12 cellular contexts compared by ENCODE assay signal in genomic region chr20:50819344-50819743, GRCh38. TPM values are rescaled to one million over a fixed set of nuclear protein-coding genes. Genes with fewer than 3 reads are reported as not detected.
DNase-seq lines count a peak whose midpoint lies in the region; ATAC-seq, FAIRE-seq and TF ChIP-seq lines count a peak whose summit lies in the region.
"Had no signal": no experiment of that assay in that cellular context is flagged by ENCODE, and none has a peak within 500 bp of the region (broad histone marks: within the 10 kb centered on the region; RNA-seq: fewer than 3 reads in every experiment).

No MANE protein-coding gene starts in this region.

- H3K4me3 Mint-ChIP-seq in activated CD8-positive, alpha-beta T cell treated with anti-CD3 and anti-CD28 coated beads, Interleukin-2, amount 10 ng/mL, durations not matched to agents 7 days and 5 days: no peak overlapping the region
- peak overlapping the region; percentile 26 to 51 for H3K4me3 Mint-ChIP-seq in stimulated activated naive B cell treated with anti-CD40 and anti-IgM and Interleukin-4, amounts not matched to agents 10 μg/mL and 1 μg/mL and 100 μg/mL, for 72 hours

- H3K79me2 ChIP-seq in HepG2 (ENCODE audit: insufficient read depth, low read length): no peaks in the 10 kb centered on the region

- POLR2A ChIA-PET in HepG2 (lab: Yijun Ruan, JAX): interaction anchor here (1.2 to 2.7 kb wide), 6 partner anchors 11 to 139 kb away, joined by 3 to 39 read pairs (median 10); partner anchors contain the start of genes ADNP, BCAS4, DPM1 and MOCS3
- POLR2A ChIA-PET in activated CD8-positive, alpha-beta T cell treated with anti-CD3 and anti-CD28 coated beads, Interleukin-2, amount 10 ng/mL, durations not matched to agents 7 days and 5 days (lab: Charles Lee): interaction anchor here (1.0 to 1.4 kb wide), 5 partner anchors 24 to 139 kb away, joined by 3 to 8 read pairs (median 6); partner anchors contain the start of genes ADNP, BCAS4, DPM1 and MOCS3

- H3K27ac Mint-ChIP-seq in activated CD8-positive, alpha-beta T cell treated with anti-CD3 and anti-CD28 coated beads, Interleukin-2, amount 10 ng/mL, durations not matched to agents 7 days and 5 days: peak overlapping the region; percentile 27
- peak overlapping the region; percentile 99 for H3K27ac Mint-ChIP-seq in stimulated activated naive B cell treated with anti-CD40 and anti-IgM and Interleukin-4, amounts not matched to agents 10 μg/mL and 1 μg/mL and 100 μg/mL, for 72 hours

- H3K27me3 ChIP-seq in HepG2 (ENCODE audit: control insufficient read depth in 1 of 2, insufficient read depth in 2 of 2, low read length in 2 of 2): no peaks in the 10 kb centered on the region
- H3K27me3 ChIP-seq in right lobe of liver: no peaks in the 10 kb centered on the region
- H3K27me3 ChIP-seq in HAP-1 (ENCODE audit: low read depth): no peaks in the 10 kb centered on the region
- H3K27me3 ChIP-seq in MG63: no peaks in the 10 kb centered on the region

- TF ChIP-seq EP300 in HepG2 (IDR thresholded peaks at IDR 0.05; ENCODE audit: low read depth in 2 of 2, low read length in 2 of 2): no peak
- no peak for TF ChIP-seq EP300 in HepG2 (CRISPR knock-in tag; IDR thresholded peaks at IDR 0.05; ENCODE audit: borderline replicate concordance)

- H3K27ac ChIP-seq in HepG2 (ENCODE audit: extremely low read length, insufficient read depth, low read length) (no peak overlapping the region), right lobe of liver (no peak overlapping the region)

- intact Hi-C loops in HepG2 (cut with micrococcal nuclease; ENCODE audit: unreplicated experiment): no loop called here
- intact Hi-C loops in right lobe of liver (cut with DNase I): no loop called here

- H2AFZ ChIP-seq in HepG2 (ENCODE audit: low read length): no peak overlapping the region

- no peak overlapping the region for H3K9ac ChIP-seq in HepG2 (ENCODE audit: insufficient read depth, low read depth, low read length)

- H3K36me3 ChIP-seq in HepG2 (replicated peaks in 1 of 2; ENCODE audit: control insufficient read depth in 1 of 2, insufficient read depth in 2 of 2, low read length in 2 of 2) (no peaks in the 10 kb centered on the region), right lobe of liver (no peaks in the 10 kb centered on the region), HAP-1 (replicated peaks) (peaks cover 7% of the 10 kb centered on the region), MG63 (0 out of 2 replicates have a peak, but pooled peaks cover 2% of the 10 kb centered on the region)

- no peak for FAIRE-seq in HepG2 (lab: Jason Lieb, UNC)

- no peak overlapping the region for H3K4me2 ChIP-seq in HepG2 (ENCODE audit: low read depth, low read length)

- H3K36me3 Mint-ChIP-seq in activated CD8-positive, alpha-beta T cell treated with anti-CD3 and anti-CD28 coated beads, Interleukin-2, amount 10 ng/mL, durations not matched to agents 7 days and 5 days (ENCODE audit: low read depth): peaks cover 36% of the 10 kb centered on the region
- H3K36me3 Mint-ChIP-seq in stimulated activated naive B cell treated with anti-CD40 and anti-IgM and Interleukin-4, amounts not matched to agents 10 μg/mL and 1 μg/mL and 100 μg/mL, for 72 hours: peaks cover 14 to 33% of the 10 kb centered on the region in 2 donors

- no peak for TF ChIP-seq POLR2A in HepG2 (IDR thresholded peaks at IDR 0.05; ENCODE audit: insufficient read depth in 1 of 2, low read depth in 2 of 2, low read length in 2 of 2)
- no peak for TF ChIP-seq POLR2A in right lobe of liver (IDR thresholded peaks at IDR 0.05)

- DNase-seq in HepG2 (ENCODE audit: low spot score) (no peak), right lobe of liver (no peak), HAP-1 (ENCODE audit: low spot score in 2 of 2) (no peak), MG63 (no peak), iPS-NIHi7 (ENCODE audit: extremely low spot score) (no peak)
- DNase-seq in activated CD8-positive, alpha-beta T cell treated with anti-CD3 and anti-CD28 coated beads, Interleukin-2, amount 10 ng/mL, durations not matched to agents 7 days and 5 days: no peak
- DNase-seq in stimulated activated naive B cell treated with anti-CD40 and anti-IgM and Interleukin-4, amounts not matched to agents 10 μg/mL and 1 μg/mL and 100 μg/mL, for 72 hours: peak; percentile 76
- DNase-seq: anterior cingulate cortex, DMS79, NCI-H526 treated with DMSO at 0.1 percent for 48 hours had no signal

- no peak for TF ChIP-seq RAD21 in HepG2 (CRISPR knock-in tag; IDR thresholded peaks at IDR 0.05)

- CTCF ChIA-PET in HepG2 (lab: Yijun Ruan, JAX; ENCODE audit: low intra/inter-chr PET ratio, low total read pairs): interaction anchor here (2.0 to 2.8 kb wide), 2 partner anchors 25 to 110 kb away, joined by 18 to 32 read pairs; partner anchors contain the start of gene BCAS4
- CTCF ChIA-PET in activated CD8-positive, alpha-beta T cell treated with anti-CD3 and anti-CD28 coated beads, Interleukin-2, amount 10 ng/mL, durations not matched to agents 7 days and 5 days (lab: Charles Lee): interaction anchor here (0.9 to 7.0 kb wide), 12 partner anchors 8 to 168 kb away, joined by 3 to 90 read pairs (median 4); partner anchors contain the start of genes ADNP and BCAS4

- TF ChIP-seq CTCF in HepG2 (CRISPR knock-in tag; IDR thresholded peaks at IDR 0.05) (no peak), right lobe of liver (IDR thresholded peaks at IDR 0.05) (no peak)

- ATAC-seq in HepG2 (no peak), right lobe of liver (no peak), HG03064 (IDR thresholded peaks at IDR 0.05; ENCODE audit: low read depth, unreplicated experiment) (peak; percentile 50)
- no peak for ATAC-seq in activated CD8-positive, alpha-beta T cell treated with anti-CD3 and anti-CD28 coated beads, Interleukin-2, amount 10 ng/mL, durations not matched to agents 7 days and 5 days
- peak; percentile 64 to 73 for ATAC-seq in stimulated activated naive B cell treated with anti-CD40 and anti-IgM and Interleukin-4, amounts not matched to agents 10 μg/mL and 1 μg/mL and 100 μg/mL, for 72 hours (replicated peaks)
- ATAC-seq: Right ventricle myocardium inferior had no signal

- in situ Hi-C loops in HepG2 (cut with HindIII; ENCODE audit: extremely low pct_ligation_motif_present, low pct_unique_long_range_greater_than_20kb): no loop called here
- in situ Hi-C loops in HAP-1 (cut with MboI; ENCODE audit: low sequenced_read_pairs): no loop called here

- H3K4me1 ChIP-seq in HepG2 (ENCODE audit: insufficient read depth, low read length): peaks cover 25% of the 10 kb centered on the region
- no peaks in the 10 kb centered on the region for H3K4me1 ChIP-seq in right lobe of liver
- H3K4me1 ChIP-seq in HAP-1: peaks cover 9% of the 10 kb centered on the region

- H3K4me3 ChIP-seq in HepG2 (replicated peaks in 1 of 3; ENCODE audit: insufficient read depth in 1 of 3, low read depth in 2 of 3, low read length in 3 of 3): no peak overlapping the region
- no peak overlapping the region for H3K4me3 ChIP-seq in right lobe of liver
- no peak overlapping the region for H3K4me3 ChIP-seq in HAP-1
- no peak overlapping the region for H3K4me3 ChIP-seq in MG63

- no TSS peak for BruUV-seq in HepG2 (replicated peaks; lab: Mats Ljungman, UMichigan)

- WGBS in HepG2 (ENCODE audit: low lambda C conversion rate): 97% methylated on average over 8 of the region's 8 CpGs
- 95% methylated on average over 4 of the region's 8 CpGs for WGBS in right lobe of liver (ENCODE audit: insufficient coverage, low coverage, low lambda C conversion rate, missing lambda C conversion rate)

- H3K9me3 Mint-ChIP-seq in activated CD8-positive, alpha-beta T cell treated with anti-CD3 and anti-CD28 coated beads, Interleukin-2, amount 10 ng/mL, durations not matched to agents 7 days and 5 days (ENCODE audit: insufficient read depth): no peaks in the 10 kb centered on the region
- H3K9me3 Mint-ChIP-seq in stimulated activated naive B cell treated with anti-CD40 and anti-IgM and Interleukin-4, amounts not matched to agents 10 μg/mL and 1 μg/mL and 100 μg/mL, for 72 hours: no peaks in the 10 kb centered on the region

- H4K20me1 ChIP-seq in HepG2 (ENCODE audit: insufficient read depth, low read length): no peaks in the 10 kb centered on the region

- no peaks in the 10 kb centered on the region for H3K9me3 ChIP-seq in HepG2 (ENCODE audit: low read length)
- H3K9me3 ChIP-seq in right lobe of liver: no peaks in the 10 kb centered on the region
- no peaks in the 10 kb centered on the region for H3K9me3 ChIP-seq in HAP-1
- H3K9me3 ChIP-seq in MG63: no peaks in the 10 kb centered on the region

- peaks cover 73% of the 10 kb centered on the region for H3K4me1 Mint-ChIP-seq in activated CD8-positive, alpha-beta T cell treated with anti-CD3 and anti-CD28 coated beads, Interleukin-2, amount 10 ng/mL, durations not matched to agents 7 days and 5 days (ENCODE audit: low read depth)
- H3K4me1 Mint-ChIP-seq in stimulated activated naive B cell treated with anti-CD40 and anti-IgM and Interleukin-4, amounts not matched to agents 10 μg/mL and 1 μg/mL and 100 μg/mL, for 72 hours: peaks cover 60 to 81% of the 10 kb centered on the region in 2 donors

- no peaks in the 10 kb centered on the region for H3K27me3 Mint-ChIP-seq in activated CD8-positive, alpha-beta T cell treated with anti-CD3 and anti-CD28 coated beads, Interleukin-2, amount 10 ng/mL, durations not matched to agents 7 days and 5 days (ENCODE audit: low read depth)
- no peaks in the 10 kb centered on the region for H3K27me3 Mint-ChIP-seq in stimulated activated naive B cell treated with anti-CD40 and anti-IgM and Interleukin-4, amounts not matched to agents 10 μg/mL and 1 μg/mL and 100 μg/mL, for 72 hours

RNA-seq across cellular contexts. Expression of gene BCAS4, which starts 24.5 kb away (rescaled TPM):
- total RNA-seq in HepG2 (2016; rRNA removed; fragmentation: Illumina TruSeq; extraction: Trizol) (5.9 and 7.2 TPM in 2 replicates), right lobe of liver (1 to 10 TPM in 1 of 6 experiments, under 1 TPM in 5; 0.31 to 1.4 (median 0.60) TPM)
- total RNA-seq in HepG2 (2016; cell fraction: cytosol; rRNA removed; fragmentation: Illumina TruSeq; extraction: Trizol; ENCODE audit: low read depth): 3.6 and 4.1 TPM in 2 replicates
- total RNA-seq in HepG2 (2016; cell fraction: insoluble cytoplasmic fraction; rRNA removed; fragmentation: Illumina TruSeq; extraction: Trizol): 7.0 and 8.2 TPM in 2 replicates
- total RNA-seq in HepG2 (2016; cell fraction: membrane; rRNA removed; fragmentation: Illumina TruSeq; extraction: Trizol): 6.0 and 7.8 TPM in 2 replicates
- total RNA-seq in HepG2 (2016; cell fraction: nucleus; rRNA removed; fragmentation: Illumina TruSeq; extraction: Trizol): 3.0 and 4.1 TPM in 2 replicates
- polyA plus RNA-seq in HepG2 (2011; rRNA removed): 7.9 and 8.0 TPM in 2 replicates
- 6.7 and 10.5 TPM in 2 replicates for polyA plus RNA-seq in HepG2 (2011; cell fraction: cytosol; rRNA removed)
- 4.6 and 7.3 TPM in 2 replicates for polyA plus RNA-seq in HepG2 (2011; cell fraction: nucleus; rRNA removed)
- polyA plus RNA-seq in HepG2 (2012): 3.8 and 5.2 TPM in 2 replicates
- polyA plus RNA-seq in HepG2 (2016; cell fraction: cytosol; fragmentation: Illumina TruSeq; extraction: Trizol; ENCODE audit: low read depth): 6.8 and 7.0 TPM in 2 replicates
- 6.9 and 7.1 TPM in 2 replicates for polyA plus RNA-seq in HepG2 (2016; cell fraction: insoluble cytoplasmic fraction; fragmentation: Illumina TruSeq; extraction: Trizol; ENCODE audit: low read depth)
- 5.1 and 6.4 TPM in 2 replicates for polyA plus RNA-seq in HepG2 (2016; cell fraction: membrane; fragmentation: Illumina TruSeq; extraction: Trizol; ENCODE audit: low read depth)
- polyA plus RNA-seq in HepG2 (2016; cell fraction: nucleus; fragmentation: Illumina TruSeq; extraction: Trizol; ENCODE audit: insufficient read depth, low read depth): 3.6 and 6.6 TPM in 2 replicates
- 0.07 and 10.0 TPM in 2 replicates for polyA minus RNA-seq in HepG2 (2011; rRNA and poly(A)+ RNA removed; ENCODE audit: low replicate concordance)
- 2.9 and 4.1 TPM in 2 replicates for polyA minus RNA-seq in HepG2 (2011; cell fraction: cytosol; rRNA and poly(A)+ RNA removed)
- 2.9 and 4.1 TPM in 2 replicates for polyA minus RNA-seq in HepG2 (2011; cell fraction: nucleus; rRNA and poly(A)+ RNA removed)
- total RNA-seq in activated CD8-positive, alpha-beta T cell treated with anti-CD3 and anti-CD28 coated beads, Interleukin-2, amount 10 ng/mL, durations not matched to agents 7 days and 5 days: 10 to 100 TPM; 29.3 to 32.6 TPM
- 13.1 and 23.4 TPM in 2 replicates for total RNA-seq in MG63 (2014; rRNA removed; shearing (Covaris generic); ENCODE audit: low replicate concordance)

Comparison
In these comparisons a context has a peak if more than half of its experiments do, and no peak if none do; other contexts are left out.
1. ATAC-seq: peak in HG03064 (single experiment) and stimulated activated naive B cell treated with anti-CD40 and anti-IgM and Interleukin-4, amounts not matched to agents 10 μg/mL and 1 μg/mL and 100 μg/mL, for 72 hours (2 of 2); none in HepG2 (single experiment), right lobe of liver (0 of 4) and activated CD8-positive, alpha-beta T cell treated with anti-CD3 and anti-CD28 coated beads, Interleukin-2, amount 10 ng/mL, durations not matched to agents 7 days and 5 days (single experiment).